In the genomic region with DNA sequence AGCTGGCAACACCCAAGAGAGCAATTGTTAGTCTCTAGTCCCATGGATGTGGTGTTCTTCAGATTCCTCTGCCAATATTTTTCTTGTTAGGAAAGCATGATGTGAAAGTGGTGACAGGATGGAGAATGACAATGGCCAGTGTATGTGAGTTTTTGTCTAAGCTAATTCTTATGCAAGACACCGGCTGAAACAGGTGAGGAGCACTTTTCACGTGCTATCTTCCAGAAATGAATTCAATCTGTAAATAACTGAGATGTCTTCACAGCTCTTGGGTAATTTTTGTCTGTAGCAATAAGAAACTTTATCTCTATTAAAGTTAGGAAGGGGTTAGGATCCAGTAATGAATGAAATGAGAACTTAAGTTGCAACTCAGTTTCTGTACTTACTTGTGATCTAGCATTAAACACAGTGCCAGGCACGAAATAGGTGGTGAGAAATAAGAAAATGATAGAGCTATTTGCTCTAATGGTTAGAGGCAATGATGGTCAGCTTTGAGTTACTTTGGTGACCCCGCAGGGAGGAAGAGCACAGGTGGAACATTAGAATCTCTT, we compare ENCODE assay signal across 7 cellular contexts. TPM values are rescaled to one million over a fixed set of nuclear protein-coding genes. Genes with fewer than 3 reads are reported as not detected.
DNase-seq lines count a peak whose midpoint lies in the region; ATAC-seq and TF ChIP-seq lines count a peak whose summit lies in the region.

No MANE protein-coding gene starts in this region.

- H3K27me3 Mint-ChIP-seq in GM23338 (ENCODE audit: insufficient read depth, low read depth, poor library complexity), result peaks cover 3% of the 10 kb centered on the region

- peak overlapping the region; percentile 93 for H3K4me3 Mint-ChIP-seq in GM23338

- H3K4me3 ChIP-seq in GM23338 (peak overlapping the region; percentile 90), SU-DHL-6 (ENCODE audit: insufficient read depth, low read length, poor library complexity, severe bottlenecking) (peak overlapping the region; percentile 79), gastroesophageal sphincter (peak overlapping the region; percentile 56 to 72), skin epidermis (peak overlapping the region; percentile 63 to 96 (median 75))

- H3K9me2 ChIP-seq in GM23338 (ENCODE audit: insufficient read depth) (no peaks in the 10 kb centered on the region), SU-DHL-6 (replicated peaks; ENCODE audit: insufficient read depth, low read length) (no peaks in the 10 kb centered on the region)

- peak overlapping the region; percentile 76 for H3K9ac ChIP-seq in SU-DHL-6 (ENCODE audit: low read length)

- no peak for DNase-seq in GM23338 (ENCODE audit: low spot score)
- no peak for DNase-seq in NCI-H345 (lab: John Stamatoyannopoulos, UW)

- H3K27ac ChIP-seq in GM23338 (ENCODE audit: low read depth) (no peak overlapping the region), SU-DHL-6 (ENCODE audit: low read depth, low read length) (peak overlapping the region; percentile 19), gastroesophageal sphincter (peak overlapping the region in 3 of 4 donors; percentile 77 to 88 (median 85)), skin epidermis (peak overlapping the region in 20 of 21 experiments; percentile 54 to 84 (median 77))

- no peaks in the 10 kb centered on the region for H3K9me3 ChIP-seq in SU-DHL-6 (ENCODE audit: insufficient read depth, low read length)
- H3K9me3 ChIP-seq in gastroesophageal sphincter, result no peaks in the 10 kb centered on the region

- H4K20me1 ChIP-seq in GM23338 (replicated peaks; ENCODE audit: insufficient read depth) (peaks cover 4% of the 10 kb centered on the region; the same call in 1 of the 2 replicates), SU-DHL-6 (ENCODE audit: low read depth, low read length) (no peaks in the 10 kb centered on the region)

- H3K36me3 ChIP-seq in GM23338 (ENCODE audit: insufficient read depth), result no peaks in the 10 kb centered on the region
- H3K36me3 ChIP-seq in SU-DHL-6 (ENCODE audit: low read length), result no peaks in the 10 kb centered on the region
- no peaks in the 10 kb centered on the region for H3K36me3 ChIP-seq in gastroesophageal sphincter

- H3F3A ChIP-seq in GM23338 (replicated peaks; ENCODE audit: low read depth), result no peaks in the 10 kb centered on the region
- peaks cover 20% of the 10 kb centered on the region for H3F3A ChIP-seq in SU-DHL-6 (ENCODE audit: insufficient read depth)

- H3K36me3 Mint-ChIP-seq in GM23338 (ENCODE audit: low read depth), result no peaks in the 10 kb centered on the region; the same call in 2 of the 3 replicates

- WGBS in gastroesophageal sphincter (ENCODE audit: low coverage in 1 of 2), 2 donors, result 58 to 82% methylated on average over 3 to 4 of the region's 4 CpGs

- H2AFZ ChIP-seq in GM23338 (peak overlapping the region; percentile 69), SU-DHL-6 (ENCODE audit: low read depth, low read length, severe bottlenecking) (peak overlapping the region; percentile 94)

- peaks cover 31% of the 10 kb centered on the region for H3K4me1 Mint-ChIP-seq in GM23338

- no peak for ATAC-seq in GM23338
- ATAC-seq in gastroesophageal sphincter, result no peak
- no peak for ATAC-seq in GM19324 (IDR thresholded peaks at IDR 0.05; ENCODE audit: low FRiP score, unreplicated experiment)
- no peak for ATAC-seq in GM18909 (IDR thresholded peaks at IDR 0.05; ENCODE audit: poor library complexity, unreplicated experiment)

- TF ChIP-seq POLR2A in gastroesophageal sphincter (IDR thresholded peaks at IDR 0.05), result no peak

- no peak for TF ChIP-seq EP300 in gastroesophageal sphincter (IDR thresholded peaks at IDR 0.05)

- TF ChIP-seq CTCF in GM23338 (conservative IDR thresholded peaks at IDR 0.05; ENCODE audit: low read depth in 2 of 2) (no peak), SU-DHL-6 (IDR thresholded peaks at IDR 0.05; ENCODE audit: insufficient read depth, low read length, poor library complexity, severe bottlenecking) (no peak), gastroesophageal sphincter (IDR thresholded peaks at IDR 0.05) (no peak)

- H3K4me2 ChIP-seq in GM23338 (peak overlapping the region; percentile 94), SU-DHL-6 (ENCODE audit: low read depth, low read length, poor library complexity, severe bottlenecking) (peak overlapping the region; percentile 94)

- peak overlapping the region; percentile 93 for H3K27ac Mint-ChIP-seq in GM23338

- H3K27me3 ChIP-seq in GM23338 (ENCODE audit: insufficient read depth), result no peaks in the 10 kb centered on the region
- H3K27me3 ChIP-seq in SU-DHL-6 (ENCODE audit: low read length), result no peaks in the 10 kb centered on the region
- H3K27me3 ChIP-seq in gastroesophageal sphincter, result no peaks in the 10 kb centered on the region

- H3K79me2 ChIP-seq in GM23338 (replicated peaks; ENCODE audit: insufficient read depth), result peaks cover 41% of the 10 kb centered on the region
- peaks cover 39% of the 10 kb centered on the region for H3K79me2 ChIP-seq in SU-DHL-6 (ENCODE audit: insufficient read depth, low read length)

- H3K9me3 Mint-ChIP-seq in GM23338, result no peaks in the 10 kb centered on the region

- peaks cover 22% of the 10 kb centered on the region for H3K4me1 ChIP-seq in GM23338 (ENCODE audit: insufficient read depth)
- peaks cover 0 to 46% (median 0%) of the 10 kb centered on the region in 3 donors for H3K4me1 ChIP-seq in gastroesophageal sphincter

TF ChIP-seq in GM23338, 12 proteins besides CTCF, POLR2A, EP300 and RAD21 (continues in another document):
- TF ChIP-seq, protein P1, sequence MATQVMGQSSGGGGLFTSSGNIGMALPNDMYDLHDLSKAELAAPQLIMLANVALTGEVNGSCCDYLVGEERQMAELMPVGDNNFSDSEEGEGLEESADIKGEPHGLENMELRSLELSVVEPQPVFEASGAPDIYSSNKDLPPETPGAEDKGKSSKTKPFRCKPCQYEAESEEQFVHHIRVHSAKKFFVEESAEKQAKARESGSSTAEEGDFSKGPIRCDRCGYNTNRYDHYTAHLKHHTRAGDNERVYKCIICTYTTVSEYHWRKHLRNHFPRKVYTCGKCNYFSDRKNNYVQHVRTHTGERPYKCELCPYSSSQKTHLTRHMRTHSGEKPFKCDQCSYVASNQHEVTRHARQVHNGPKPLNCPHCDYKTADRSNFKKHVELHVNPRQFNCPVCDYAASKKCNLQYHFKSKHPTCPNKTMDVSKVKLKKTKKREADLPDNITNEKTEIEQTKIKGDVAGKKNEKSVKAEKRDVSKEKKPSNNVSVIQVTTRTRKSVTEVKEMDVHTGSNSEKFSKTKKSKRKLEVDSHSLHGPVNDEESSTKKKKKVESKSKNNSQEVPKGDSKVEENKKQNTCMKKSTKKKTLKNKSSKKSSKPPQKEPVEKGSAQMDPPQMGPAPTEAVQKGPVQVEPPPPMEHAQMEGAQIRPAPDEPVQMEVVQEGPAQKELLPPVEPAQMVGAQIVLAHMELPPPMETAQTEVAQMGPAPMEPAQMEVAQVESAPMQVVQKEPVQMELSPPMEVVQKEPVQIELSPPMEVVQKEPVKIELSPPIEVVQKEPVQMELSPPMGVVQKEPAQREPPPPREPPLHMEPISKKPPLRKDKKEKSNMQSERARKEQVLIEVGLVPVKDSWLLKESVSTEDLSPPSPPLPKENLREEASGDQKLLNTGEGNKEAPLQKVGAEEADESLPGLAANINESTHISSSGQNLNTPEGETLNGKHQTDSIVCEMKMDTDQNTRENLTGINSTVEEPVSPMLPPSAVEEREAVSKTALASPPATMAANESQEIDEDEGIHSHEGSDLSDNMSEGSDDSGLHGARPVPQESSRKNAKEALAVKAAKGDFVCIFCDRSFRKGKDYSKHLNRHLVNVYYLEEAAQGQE (IDR thresholded peaks at IDR 0.05; ENCODE audit: unreplicated experiment), result no peak
- no peak for TF ChIP-seq ZNF114 (CRISPR knock-in tag; IDR thresholded peaks at IDR 0.05)
- no peak for TF ChIP-seq CREB1 (CRISPR knock-in tag; IDR thresholded peaks at IDR 0.05; ENCODE audit: low read depth)
- no peak for TF ChIP-seq JUNB (IDR thresholded peaks at IDR 0.05; ENCODE audit: unreplicated experiment)
- TF ChIP-seq NANOG (IDR thresholded peaks at IDR 0.05; ENCODE audit: borderline replicate concordance), result no peak

RNA-seq across cellular contexts. Expression of a gene that starts 0.7 kb away (rescaled TPM):
- total RNA-seq in GM23338 (2014; rRNA removed; shearing (Covaris generic)), result 62.6 and 73.2 TPM in 2 replicates
- 12.2 and 14.6 TPM in 2 replicates for polyA plus RNA-seq in GM23338 (2016; fragmentation: Nextera tagmentation; extraction: Ambion mirVana)
- 10 to 100 TPM; 21.4 to 50.9 (median 34.3) TPM for total RNA-seq in gastroesophageal sphincter
